ENCODE assay signal across 1 cellular context in genomic region chr2:6352247-6352646, GRCh38.
TF ChIP-seq lines count a peak whose summit lies in the region.

No MANE protein-coding gene starts in this region.

TF ChIP-seq in GM12878, 131 proteins besides CTCF, POLR2A, EP300 and RAD21 (continued from another document):
- TF ChIP-seq IRF3 (IDR thresholded peaks at IDR 0.05) (no peak), CEBPB (IDR thresholded peaks at IDR 0.05; ENCODE audit: borderline replicate concordance in 1 of 2, low read depth in 2 of 2, low read length in 2 of 2) (0 out of 4 replicates have a peak, but pooled peaks of 1 of the 2 experiments have one; percentile 59), RELA (IDR thresholded peaks at IDR 0.05; ENCODE audit: borderline replicate concordance, partially characterized antibody) (no peak), ZNF217 (IDR thresholded peaks at IDR 0.05) (peak; percentile 62; the same call in 1 of the 2 replicates)
TF ChIP-seq in GM12878: peak in this region for 44.
